Comparison of ENCODE assay signal across 8 cellular contexts in the genomic region with DNA sequence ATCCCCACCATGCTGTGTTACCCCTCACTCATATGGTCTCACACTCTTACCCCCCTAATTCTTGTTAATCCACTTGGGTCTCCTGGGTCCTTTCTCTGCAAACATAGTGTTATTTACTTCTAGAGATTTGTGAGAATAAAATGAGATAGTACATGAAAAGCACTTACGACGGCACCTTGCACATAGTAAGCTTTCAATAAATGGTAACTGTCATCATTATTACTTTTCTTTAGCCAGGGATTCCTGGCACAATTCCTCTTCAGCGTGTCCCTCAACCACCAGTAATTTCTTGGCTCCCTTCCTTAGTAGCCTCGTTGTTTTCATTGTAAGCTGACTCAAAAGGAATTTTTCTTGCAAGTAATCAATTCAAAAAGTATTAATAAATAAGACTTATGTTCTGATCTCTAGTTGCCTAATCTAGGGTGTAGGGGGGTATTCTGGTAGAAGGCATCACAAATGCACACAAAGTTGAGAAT. TPM values are rescaled to one million over a fixed set of nuclear protein-coding genes. Genes with fewer than 3 reads are reported as not detected.
A peak's percentile ranks its signal among the peaks of the same experiment; 100 is the strongest.
DNase-seq lines count a peak whose midpoint lies in the region; ATAC-seq and TF ChIP-seq lines count a peak whose summit lies in the region.

No MANE protein-coding gene starts in this region.

- H3K9ac ChIP-seq in SU-DHL-6 (ENCODE audit: low read length), result peak overlapping the region; percentile 65
- H3K9ac ChIP-seq in skeletal muscle tissue (ENCODE audit: low read depth in 1 of 3, low read length in 3 of 3), result no peak overlapping the region

- H3K9me3 ChIP-seq in SU-DHL-6 (ENCODE audit: insufficient read depth, low read length), result no peaks in the 10 kb centered on the region
- H3K9me3 ChIP-seq in skeletal muscle tissue (ENCODE audit: control insufficient read depth in 3 of 3, low read length in 3 of 3), result no peaks in the 10 kb centered on the region

- no peaks in the 10 kb centered on the region for H4K20me1 ChIP-seq in SU-DHL-6 (ENCODE audit: low read depth, low read length)

- no peak for ATAC-seq in HG02938 (IDR thresholded peaks at IDR 0.05; ENCODE audit: unreplicated experiment)
- ATAC-seq in HG03565 (IDR thresholded peaks at IDR 0.05; ENCODE audit: unreplicated experiment), result no peak
- ATAC-seq in GM21447 (IDR thresholded peaks at IDR 0.05; ENCODE audit: unreplicated experiment), result no peak

- H3K9me2 ChIP-seq in SU-DHL-6 (replicated peaks; ENCODE audit: insufficient read depth, low read length), result no peaks in the 10 kb centered on the region

- no peaks in the 10 kb centered on the region for H3K79me2 ChIP-seq in SU-DHL-6 (ENCODE audit: insufficient read depth, low read length)

- H3K27ac ChIP-seq in SU-DHL-6 (ENCODE audit: low read depth, low read length) (no peak overlapping the region), skeletal muscle tissue (ENCODE audit: low read depth, low read length) (no peak overlapping the region)

- peak overlapping the region; percentile 98 for H2AFZ ChIP-seq in SU-DHL-6 (ENCODE audit: low read depth, low read length, severe bottlenecking)

- no peaks in the 10 kb centered on the region for H3K27me3 ChIP-seq in H7 (ENCODE audit: control insufficient read depth, insufficient read depth, low read length)
- no peaks in the 10 kb centered on the region for H3K27me3 ChIP-seq in SU-DHL-6 (ENCODE audit: low read length)
- H3K27me3 ChIP-seq in skeletal muscle tissue (ENCODE audit: control insufficient read depth in 3 of 3, insufficient read depth in 3 of 3, low read length in 3 of 3), result no peaks in the 10 kb centered on the region

- H3K4me1 ChIP-seq in skeletal muscle tissue (ENCODE audit: control insufficient read depth in 3 of 3, insufficient read depth in 3 of 3, low read length in 3 of 3), result no peaks in the 10 kb centered on the region

- peak overlapping the region; percentile 75 for H3K4me2 ChIP-seq in SU-DHL-6 (ENCODE audit: low read depth, low read length, poor library complexity, severe bottlenecking)

- DNase-seq in H7 (no peak), fibroblast of the aortic adventitia (ENCODE audit: low read depth) (peak; percentile 40), DMS53 treated with DMSO at 0.1 percent for 48 hours (lab: John Stamatoyannopoulos, UW; ENCODE audit: unreplicated experiment) (no peak)

- no peaks in the 10 kb centered on the region for H3F3A ChIP-seq in SU-DHL-6 (ENCODE audit: insufficient read depth)

- H3K4me3 ChIP-seq in H7 (ENCODE audit: insufficient read depth, low read depth, low read length) (peak overlapping the region; percentile 97), SU-DHL-6 (ENCODE audit: insufficient read depth, low read length, poor library complexity, severe bottlenecking) (peak overlapping the region; percentile 77), fibroblast of the aortic adventitia (ENCODE audit: low read depth, low read length) (peak overlapping the region; percentile 54), skeletal muscle tissue (ENCODE audit: low read length in 3 of 3) (peak overlapping the region; percentile 76 to 78 (median 77))

- H3K36me3 ChIP-seq in H7 (replicated peaks; ENCODE audit: control insufficient read depth, insufficient read depth, low read length), result no peaks in the 10 kb centered on the region
- no peaks in the 10 kb centered on the region for H3K36me3 ChIP-seq in SU-DHL-6 (ENCODE audit: low read length)
- no peaks in the 10 kb centered on the region for H3K36me3 ChIP-seq in skeletal muscle tissue (ENCODE audit: control insufficient read depth in 3 of 3, insufficient read depth in 3 of 3, low read length in 3 of 3)

- TF ChIP-seq CTCF in SU-DHL-6 (IDR thresholded peaks at IDR 0.05; ENCODE audit: insufficient read depth, low read length, poor library complexity, severe bottlenecking) (no peak), fibroblast of the aortic adventitia (IDR thresholded peaks at IDR 0.05; ENCODE audit: insufficient read depth, low read length) (no peak)

RNA-seq across cellular contexts. Expression of a gene that starts 30.1 kb away (rescaled TPM):
- total RNA-seq in H7 (2014; rRNA removed; shearing (Covaris generic)), result 568 and 767 TPM in 2 replicates
- total RNA-seq in fibroblast of the aortic adventitia (ENCODE audit: low replicate concordance) (245 and 277 TPM in 2 replicates), skeletal muscle tissue (173 TPM)
